ENCODE assay signal across 11 cellular contexts in genomic region chr19:35931874-35932202, GRCh38. TPM values are rescaled to one million over a fixed set of nuclear protein-coding genes. Genes with fewer than 3 reads are reported as not detected.
DNase-seq lines count a peak whose midpoint lies in the region; ATAC-seq, FAIRE-seq and TF ChIP-seq lines count a peak whose summit lies in the region.
"Had no signal": no experiment of that assay in that cellular context is flagged by ENCODE, and none has a peak within 500 bp of the region (broad histone marks: within the 10 kb centered on the region; RNA-seq: fewer than 3 reads in every experiment).

No MANE protein-coding gene starts in this region.

- H3K23ac ChIP-seq in H1 (ENCODE audit: insufficient read length), result no peak overlapping the region

- no peak for TF ChIP-seq CTCF in H1 (IDR thresholded peaks at IDR 0.05; ENCODE audit: control extremely low read depth in 1 of 3, insufficient read depth in 1 of 3, low read depth in 1 of 3, low read length in 3 of 3)
- TF ChIP-seq CTCF in smooth muscle cell (IDR thresholded peaks at IDR 0.05; ENCODE audit: borderline replicate concordance, insufficient read depth, poor library complexity, severe bottlenecking), result no peak

- H3K4me1 Mint-ChIP-seq in activated T-cell treated with anti-CD3 and anti-CD28 coated beads, Interleukin-2, amount 50 U/mL, for 4 hours (ENCODE audit: low read depth), result peaks cover 29% of the 10 kb centered on the region

- H3K4me3 Mint-ChIP-seq in activated T-cell treated with anti-CD3 and anti-CD28 coated beads, Interleukin-2, amount 50 U/mL, for 4 hours, result peak overlapping the region; percentile 38

- H4K20me1 ChIP-seq in H1 (replicated peaks in 1 of 2; ENCODE audit: control insufficient read depth in 1 of 2, insufficient read depth in 2 of 2, low read length in 2 of 2) (no peaks in the 10 kb centered on the region), smooth muscle cell (ENCODE audit: low read depth) (no peaks in the 10 kb centered on the region)

- no peaks in the 10 kb centered on the region for H3K27me3 Mint-ChIP-seq in activated T-cell treated with anti-CD3 and anti-CD28 coated beads, Interleukin-2, amount 50 U/mL, for 4 hours (ENCODE audit: low read depth)

- H3K4ac ChIP-seq in H1 (replicated peaks; ENCODE audit: insufficient read length, low read depth, low read length), result peak overlapping the region; percentile 61

- peak overlapping the region; percentile 63; the same call in 1 of the 2 replicates for H2BK20ac ChIP-seq in H1 (ENCODE audit: low read length)

- no peak overlapping the region for H2AK5ac ChIP-seq in H1 (ENCODE audit: low read depth, low read length)

- peak overlapping the region; percentile 60 for H4K5ac ChIP-seq in H1 (ENCODE audit: insufficient read length, low read depth, low read length)

- FAIRE-seq in H1 (lab: Jason Lieb, UNC), result peak; percentile 57

- no peak overlapping the region for H3K14ac ChIP-seq in H1 (ENCODE audit: insufficient read length)

- POLR2A ChIA-PET in H1 (lab: Charles Lee; ENCODE audit: partially characterized antibody), result interaction anchor here (0.7 to 2.5 kb wide), 4 partner anchors 29 to 62 kb away, joined by 3 to 6 read pairs (median 4); no protein-coding TSS in a partner anchor

- TF ChIP-seq POLR2A in H1 (IDR thresholded peaks at IDR 0.05; ENCODE audit: control extremely low read depth in 1 of 2, low read depth in 2 of 2, low read length in 2 of 2), result no peak

- H2BK5ac ChIP-seq in H1 (ENCODE audit: low read depth, low read length), result peak overlapping the region; percentile 69; the same call in 1 of the 2 replicates

- no peak overlapping the region for H3K56ac ChIP-seq in H1 (replicated peaks; ENCODE audit: insufficient read length, low read depth, low read length)

- TF ChIP-seq RAD21 in H1 (IDR thresholded peaks at IDR 0.05 in 1 of 2, conservative IDR thresholded peaks at IDR 0.05 in 1 of 2; ENCODE audit: low read depth in 2 of 2, low read length in 2 of 2), result no peak

- H3F3A ChIP-seq in smooth muscle cell (ENCODE audit: low read depth), result peaks cover 5% of the 10 kb centered on the region

- H3K36me3 Mint-ChIP-seq in activated T-cell treated with anti-CD3 and anti-CD28 coated beads, Interleukin-2, amount 50 U/mL, for 4 hours (ENCODE audit: insufficient read depth), result no peaks in the 10 kb centered on the region

- ATAC-seq in activated T-cell treated with anti-CD3 and anti-CD28 coated beads, Interleukin-2, amount 50 U/mL, for 4 hours, result peak; percentile 4 to 7
- no peak for ATAC-seq in HG02973 (IDR thresholded peaks at IDR 0.05; ENCODE audit: unreplicated experiment)

- no peak overlapping the region for H3K27ac ChIP-seq in H1 (ENCODE audit: low read depth, low read length)
- H3K27ac ChIP-seq in smooth muscle cell (ENCODE audit: low read depth), result no peak overlapping the region

- WGBS in H1 (ENCODE audit: extremely low coverage in 1 of 2, insufficient coverage in 1 of 2, insufficient read length in 1 of 2, insufficient replicate concordance in 2 of 2, low coverage in 1 of 2, low lambda C conversion rate in 2 of 2, missing lambda C conversion rate in 1 of 2), 2 experiments, result 4% methylated on average over 9 of the region's 9 CpGs; no CpG with 5 or more reads in 1 of the 2 experiments
- 8% methylated on average over 9 of the region's 9 CpGs for WGBS in smooth muscle cell (ENCODE audit: low lambda C conversion rate)

- H3K36me3 ChIP-seq in NT2/D1 (ENCODE audit: insufficient read depth, insufficient read length, low read length) (no peaks in the 10 kb centered on the region), H1 (ENCODE audit: control insufficient read depth in 2 of 4, insufficient read depth in 4 of 4, low read length in 3 of 4) (no peaks in the 10 kb centered on the region), smooth muscle cell (ENCODE audit: low read depth) (no peaks in the 10 kb centered on the region)

- H3K4me3 ChIP-seq in NT2/D1 (ENCODE audit: insufficient read length, low read depth), result peak overlapping the region; percentile 13
- H3K4me3 ChIP-seq in H1 (ENCODE audit: extremely low read depth in 1 of 4, insufficient read depth in 2 of 4, low read depth in 3 of 4, low read length in 4 of 4), result peak overlapping the region in 2 of 4 experiments; percentile 15 to 43; a peak in 3 of 8 replicates
- H3K4me3 ChIP-seq in smooth muscle cell, result no peak overlapping the region

- H3K9me3 Mint-ChIP-seq in activated T-cell treated with anti-CD3 and anti-CD28 coated beads, Interleukin-2, amount 50 U/mL, for 4 hours, result no peaks in the 10 kb centered on the region

- H3K27me3 ChIP-seq in NT2/D1 (ENCODE audit: insufficient read depth, insufficient read length) (no peaks in the 10 kb centered on the region), H1 (replicated peaks in 1 of 4; ENCODE audit: control insufficient read depth in 3 of 4, extremely low read depth in 1 of 4, insufficient read depth in 3 of 4, low read length in 3 of 4) (no peaks in the 10 kb centered on the region), smooth muscle cell (ENCODE audit: low read depth) (no peaks in the 10 kb centered on the region)

- no peak for TF ChIP-seq EP300 in H1 (IDR thresholded peaks at IDR 0.05; ENCODE audit: borderline replicate concordance in 1 of 2, low read depth in 2 of 2, low read length in 2 of 2)

- H3K4me1 ChIP-seq in NT2/D1 (ENCODE audit: insufficient read depth, insufficient read length) (peaks cover 5% of the 10 kb centered on the region), H1 (replicated peaks in 1 of 4; ENCODE audit: control insufficient read depth in 3 of 4, insufficient read depth in 4 of 4, low read length in 3 of 4) (peaks cover 0 to 13% (median 2%) of the 10 kb centered on the region in 4 experiments; a peak in 4 of 7 replicates), smooth muscle cell (ENCODE audit: low read depth) (peaks cover 13% of the 10 kb centered on the region)

- no peak for DNase-seq in activated T-cell treated with anti-CD3 and anti-CD28 coated beads, Interleukin-2, amount 50 U/mL, for 4 hours
- DNase-seq in activated T-cell treated with anti-CD3 and anti-CD28 coated beads for 4 hours (no peak), NT2/D1 (ENCODE audit: low read depth, low spot score) (no peak), H1 (ENCODE audit: low read depth in 1 of 2, low spot score in 2 of 2) (no peak), smooth muscle cell (lab: John Stamatoyannopoulos, UW; ENCODE audit: unreplicated experiment) (no peak), MV-4-11 (lab: John Stamatoyannopoulos, UW) (no peak), DMS79 (lab: John Stamatoyannopoulos, UW) (no peak)

- H3K79me1 ChIP-seq in H1 (ENCODE audit: low read depth, low read length), result no peaks in the 10 kb centered on the region

- no peak overlapping the region; the same call in 1 of the 2 replicates for H2AFZ ChIP-seq in H1 (ENCODE audit: low read length)
- H2AFZ ChIP-seq in smooth muscle cell (ENCODE audit: low read depth), result peak overlapping the region; percentile 36

- H4K91ac ChIP-seq in H1 (replicated peaks; ENCODE audit: insufficient read length, low read length), result peak overlapping the region; percentile 87

- peak overlapping the region; percentile 52 for H2BK120ac ChIP-seq in H1 (replicated peaks; ENCODE audit: low read depth, low read length)

- no peak overlapping the region for H3K9ac ChIP-seq in NT2/D1 (ENCODE audit: insufficient read length, low read depth)
- H3K9ac ChIP-seq in H1 (replicated peaks in 1 of 4; ENCODE audit: extremely low read depth in 1 of 4, low read depth in 3 of 4, low read length in 3 of 4), result no peak overlapping the region
- H3K9ac ChIP-seq in smooth muscle cell (ENCODE audit: low read depth), result no peak overlapping the region

- H3K9me3 ChIP-seq in NT2/D1 (ENCODE audit: insufficient read depth, low read length), result no peaks in the 10 kb centered on the region
- no peaks in the 10 kb centered on the region for H3K9me3 ChIP-seq in H1 (ENCODE audit: insufficient read depth in 2 of 2, low read depth in 1 of 2, low read length in 1 of 2)
- no peaks in the 10 kb centered on the region for H3K9me3 ChIP-seq in smooth muscle cell (replicated peaks; ENCODE audit: low read depth)

- H3K4me2 ChIP-seq in H1 (ENCODE audit: insufficient read depth in 1 of 2, low read depth in 2 of 2, low read length in 2 of 2), result peak overlapping the region; percentile 5 to 63
- H3K4me2 ChIP-seq in smooth muscle cell, result no peak overlapping the region

- peak overlapping the region; percentile 46; the same call in 1 of the 2 replicates for H2BK12ac ChIP-seq in H1 (ENCODE audit: low read depth, low read length)

- H4K8ac ChIP-seq in H1 (ENCODE audit: extremely low read depth, insufficient read depth, low read length), result no peak overlapping the region

- H3K23me2 ChIP-seq in H1 (ENCODE audit: low read depth, low read length), result peaks cover 5% of the 10 kb centered on the region; the same call in 1 of the 2 replicates

- no peak overlapping the region for H2BK15ac ChIP-seq in H1 (ENCODE audit: low read length)

- H3K18ac ChIP-seq in H1 (ENCODE audit: extremely low read depth, low read length), result peak overlapping the region; percentile 5; the same call in 1 of the 2 replicates

- H3K79me2 ChIP-seq in H1 (ENCODE audit: control insufficient read depth in 1 of 2, insufficient read depth in 2 of 2, low read length in 2 of 2) (no peaks in the 10 kb centered on the region; a peak in 1 of 4 replicates), smooth muscle cell (ENCODE audit: low read depth) (peaks cover 12% of the 10 kb centered on the region)

- CTCF ChIA-PET in H1 (lab: Charles Lee; ENCODE audit: partially characterized antibody), result interaction anchor here (0.7 to 3.3 kb wide), 11 partner anchors 11 to 111 kb away, joined by 3 to 13 read pairs (median 4); partner anchors contain the start of genes KIRREL2 and SDHAF1

RNA-seq across cellular contexts. Expression of gene LRFN3, which starts 4.3 kb away (rescaled TPM):
- total RNA-seq in activated T-cell treated with anti-CD3 and anti-CD28 coated beads, Interleukin-2, amount 50 U/mL, for 4 hours, result 10 to 100 TPM; 14.1 to 15.3 (median 14.4) TPM
- 15.2 and 16.8 TPM in 2 replicates for total RNA-seq in H1 (2021; fragmentation: NEBNext Ultra II Directional; extraction: Animal tissue kit (Norgen Biotek cat#: 25700))
- polyA plus RNA-seq in H1 (2011; rRNA removed), result 4.6 and 8.0 TPM in 2 replicates
- polyA plus RNA-seq in H1 (2011; cell fraction: cytosol; rRNA removed), result 3.2 TPM
- polyA plus RNA-seq in H1 (2011; cell fraction: nucleus; rRNA removed), result 6.9 TPM
- polyA plus RNA-seq in H1 (2012, experiment 1 of 2), result 7.2 to 13.6 TPM (median 12.7 TPM) in 4 replicates
- 9.9 TPM for polyA plus RNA-seq in H1 (2012, experiment 2 of 2)
- polyA plus RNA-seq in H1 (2013, experiment 1 of 2), result 19.6 TPM
- polyA plus RNA-seq in H1 (2013, experiment 2 of 2), result 18.6 TPM
- 2.1 and 2.4 TPM in 2 replicates for polyA minus RNA-seq in H1 (2011; rRNA and poly(A)+ RNA removed)
- 7.6 TPM for polyA minus RNA-seq in H1 (2011; cell fraction: cytosol; rRNA and poly(A)+ RNA removed)
- polyA minus RNA-seq in H1 (2011; cell fraction: nucleus; rRNA and poly(A)+ RNA removed), result 6.9 TPM
- total RNA-seq in smooth muscle cell, result 6.0 and 6.2 TPM in 2 replicates
- 15.3 and 15.5 TPM in 2 replicates for polyA plus RNA-seq in smooth muscle cell

RNA-seq across cellular contexts. Expression of gene TYROBP, which starts 23.7 kb away (rescaled TPM):
- under 1 TPM in 2 of 3 donors, not detected in 1; 0.52 to 0.69 TPM for total RNA-seq in activated T-cell treated with anti-CD3 and anti-CD28 coated beads, Interleukin-2, amount 50 U/mL, for 4 hours
- not detected in 2 replicates for total RNA-seq in H1 (2021; fragmentation: NEBNext Ultra II Directional; extraction: Animal tissue kit (Norgen Biotek cat#: 25700))
- 0.18 and 0.19 TPM in 2 replicates for polyA plus RNA-seq in H1 (2011; rRNA removed)
- polyA plus RNA-seq in H1 (2011; cell fraction: cytosol; rRNA removed), result 0.31 TPM
- polyA plus RNA-seq in H1 (2011; cell fraction: nucleus; rRNA removed), result not detected
- polyA plus RNA-seq in H1 (2012, experiment 1 of 2), result not detected in 4 replicates
- polyA plus RNA-seq in H1 (2012, experiment 2 of 2), result not detected
- polyA plus RNA-seq in H1 (2013, experiment 1 of 2), result not detected
- polyA plus RNA-seq in H1 (2013, experiment 2 of 2), result 0.17 TPM
- polyA minus RNA-seq in H1 (2011; rRNA and poly(A)+ RNA removed), result not detected in 2 replicates
- not detected for polyA minus RNA-seq in H1 (2011; cell fraction: cytosol; rRNA and poly(A)+ RNA removed)
- not detected for polyA minus RNA-seq in H1 (2011; cell fraction: nucleus; rRNA and poly(A)+ RNA removed)
- total RNA-seq in smooth muscle cell, result not detected in 2 replicates
- polyA plus RNA-seq in smooth muscle cell, result not detected in 2 replicates
- total RNA-seq: M059J, RPMI7951 had no signal
- polyA plus RNA-seq: BJ had no signal

RNA-seq across cellular contexts. Expression of gene HCST, which starts 29.5 kb away (rescaled TPM):
- total RNA-seq in activated T-cell treated with anti-CD3 and anti-CD28 coated beads, Interleukin-2, amount 50 U/mL, for 4 hours, result 10 to 100 TPM; 22.6 to 37.1 (median 24.0) TPM
- total RNA-seq in H1 (2021; fragmentation: NEBNext Ultra II Directional; extraction: Animal tissue kit (Norgen Biotek cat#: 25700)), result 1.1 TPM in 1 of 2 replicates, not detected in the other
- polyA plus RNA-seq in H1 (2011; rRNA removed), result 2.8 and 3.0 TPM in 2 replicates
- polyA plus RNA-seq in H1 (2011; cell fraction: cytosol; rRNA removed), result 1.5 TPM
- 1.0 TPM for polyA plus RNA-seq in H1 (2011; cell fraction: nucleus; rRNA removed)
- 0.90 to 1.8 TPM (median 1.3 TPM) in 4 replicates for polyA plus RNA-seq in H1 (2012, experiment 1 of 2)
- 4.3 TPM for polyA plus RNA-seq in H1 (2012, experiment 2 of 2)
- 3.4 TPM for polyA plus RNA-seq in H1 (2013, experiment 1 of 2)
- 4.7 TPM for polyA plus RNA-seq in H1 (2013, experiment 2 of 2)
- polyA minus RNA-seq in H1 (2011; rRNA and poly(A)+ RNA removed), result 0.73 TPM in 1 of 2 replicates, not detected in the other
- not detected for polyA minus RNA-seq in H1 (2011; cell fraction: cytosol; rRNA and poly(A)+ RNA removed)
- polyA minus RNA-seq in H1 (2011; cell fraction: nucleus; rRNA and poly(A)+ RNA removed), result not detected
- total RNA-seq in smooth muscle cell, result 0.81 TPM in 1 of 2 replicates, not detected in the other
- polyA plus RNA-seq in smooth muscle cell, result 2.6 and 3.4 TPM in 2 replicates
- total RNA-seq: M059J had no signal

RNA-seq across cellular contexts. Expression of gene NFKBID, which starts 31.5 kb away (rescaled TPM):
- total RNA-seq in activated T-cell treated with anti-CD3 and anti-CD28 coated beads, Interleukin-2, amount 50 U/mL, for 4 hours, result 100 to 1,000 TPM; 138 to 149 (median 142) TPM
- 12.0 and 13.2 TPM in 2 replicates for total RNA-seq in H1 (2021; fragmentation: NEBNext Ultra II Directional; extraction: Animal tissue kit (Norgen Biotek cat#: 25700))
- 10.0 and 22.1 TPM in 2 replicates for polyA plus RNA-seq in H1 (2011; rRNA removed)
- polyA plus RNA-seq in H1 (2011; cell fraction: cytosol; rRNA removed), result 8.7 TPM
- polyA plus RNA-seq in H1 (2011; cell fraction: nucleus; rRNA removed), result 39.2 TPM
- polyA plus RNA-seq in H1 (2012, experiment 1 of 2), result 4.9 to 9.4 TPM (median 8.5 TPM) in 4 replicates
- polyA plus RNA-seq in H1 (2012, experiment 2 of 2), result 5.1 TPM
- polyA plus RNA-seq in H1 (2013, experiment 1 of 2), result 9.8 TPM
- 11.0 TPM for polyA plus RNA-seq in H1 (2013, experiment 2 of 2)
- polyA minus RNA-seq in H1 (2011; rRNA and poly(A)+ RNA removed), result 7.3 and 8.1 TPM in 2 replicates
- polyA minus RNA-seq in H1 (2011; cell fraction: cytosol; rRNA and poly(A)+ RNA removed), result 5.7 TPM
- 27.4 TPM for polyA minus RNA-seq in H1 (2011; cell fraction: nucleus; rRNA and poly(A)+ RNA removed)
- total RNA-seq in smooth muscle cell, result 4.2 and 4.9 TPM in 2 replicates
- 9.0 and 11.1 TPM in 2 replicates for polyA plus RNA-seq in smooth muscle cell

Comparison
In these comparisons a context has a peak if more than half of its experiments do, and no peak if none do; other contexts are left out.
1. RNA of gene HCST, which starts 29.5 kb away (total RNA-seq): 22.6 to 37.1 TPM in activated T-cell treated with anti-CD3 and anti-CD28 coated beads, Interleukin-2, amount 50 U/mL, for 4 hours; 0.81 TPM in smooth muscle cell and 1.1 TPM in H1; every median in the first group is over 10 times any median in the second.